19 cellular contexts compared by ENCODE assay signal in genomic region chr5:88113429-88113828, GRCh38.
DNase-seq lines count a peak whose midpoint lies in the region; ATAC-seq and TF ChIP-seq lines count a peak whose summit lies in the region.
"Had no signal": no experiment of that assay in that cellular context is flagged by ENCODE, and none has a peak within 500 bp of the region (broad histone marks: within the 10 kb centered on the region; RNA-seq: fewer than 3 reads in every experiment).

No MANE protein-coding gene starts in this region.

- H3K9me3 ChIP-seq in mammary epithelial cell (replicated peaks; ENCODE audit: insufficient read depth, low read length), result no peaks in the 10 kb centered on the region
- H3K9me3 ChIP-seq in right lobe of liver, result peaks cover 0 to 2% (median 0%) of the 10 kb centered on the region in 4 donors
- no peaks in the 10 kb centered on the region for H3K9me3 ChIP-seq in spleen
- H3K9me3 ChIP-seq: BE2C; BLaER1 treated with 17β-estradiol and CSF1 and Interleukin-3, amounts not matched to agents 10 nM and 100 nM; HAP-1 had no signal

- DNase-seq in MCF 10A (ENCODE audit: unreplicated experiment) (no peak), mammary epithelial cell (no peak), OCI-M1 (lab: John Stamatoyannopoulos, UW) (peak; percentile 7), left lobe of liver (ENCODE audit: low spot score) (no peak), right lobe of liver (no peak), glomerular visceral epithelial cell (ENCODE audit: extremely low spot score) (no peak), spleen (no peak)
- DNase-seq: AML-193; BE2C; Calu3; CD4-positive, alpha-beta memory T cell; COR-L47; DND-41; GOT3; HFFc6 had no signal

- no peaks in the 10 kb centered on the region for H3K36me3 Mint-ChIP-seq in MCF 10A (ENCODE audit: insufficient read depth, unreplicated experiment)
- H3K36me3 Mint-ChIP-seq: CD4-positive, alpha-beta memory T cell had no signal

- ATAC-seq in left lobe of liver, result peak; percentile 71
- peak in 3 of 4 donors; percentile 40 to 75 (median 52) for ATAC-seq in right lobe of liver
- ATAC-seq in HG02642 (IDR thresholded peaks at IDR 0.05; ENCODE audit: poor library complexity, unreplicated experiment), result no peak

- H3K4me2 ChIP-seq in mammary epithelial cell (ENCODE audit: insufficient read depth, low read depth, low read length), result no peak overlapping the region
- H3K4me2 ChIP-seq: BLaER1 treated with 17β-estradiol and CSF1 and Interleukin-3, amounts not matched to agents 10 nM and 100 nM had no signal

- H3K36me3 ChIP-seq in mammary epithelial cell (ENCODE audit: insufficient read depth, low read length), result no peaks in the 10 kb centered on the region
- no peaks in the 10 kb centered on the region for H3K36me3 ChIP-seq in right lobe of liver
- no peaks in the 10 kb centered on the region for H3K36me3 ChIP-seq in spleen
- H3K36me3 ChIP-seq: BE2C; BLaER1 treated with 17β-estradiol and CSF1 and Interleukin-3, amounts not matched to agents 10 nM and 100 nM; HAP-1 had no signal

- CTCF ChIA-PET in MCF 10A (lab: Yijun Ruan, JAX), result interaction anchor here (0.6 to 0.7 kb wide), 3 partner anchors 60 to 352 kb away, joined by 3 to 5 read pairs (median 3); no protein-coding TSS in a partner anchor
- CTCF ChIA-PET in mammary epithelial cell (lab: Charles Lee; ENCODE audit: low non-redundant PET), result no interaction called here

- H3K4me3 Mint-ChIP-seq in MCF 10A (ENCODE audit: unreplicated experiment), result no peak overlapping the region
- H3K4me3 Mint-ChIP-seq: CD4-positive, alpha-beta memory T cell; HFFc6 had no signal

- H3K9ac ChIP-seq in mammary epithelial cell (ENCODE audit: insufficient read depth, low read length), result no peak overlapping the region
- H3K9ac ChIP-seq: BLaER1 treated with 17β-estradiol and CSF1 and Interleukin-3, amounts not matched to agents 10 nM and 100 nM had no signal

- WGBS in mammary epithelial cell (ENCODE audit: low coverage, missing lambda C conversion rate), result 71% methylated on average over 1 of the region's 1 CpG
- WGBS in right lobe of liver (ENCODE audit: insufficient coverage, low coverage, low lambda C conversion rate, missing lambda C conversion rate), result 35% methylated on average over 1 of the region's 1 CpG
- WGBS in spleen, 5 donors, result 64 to 87% (median 73%) methylated on average over 1 of the region's 1 CpG

- no peaks in the 10 kb centered on the region for H4K20me1 ChIP-seq in mammary epithelial cell (ENCODE audit: insufficient read depth, low read length)
- H4K20me1 ChIP-seq: BLaER1 treated with 17β-estradiol and CSF1 and Interleukin-3, amounts not matched to agents 10 nM and 100 nM had no signal

- peaks cover 10% of the 10 kb centered on the region for H3K4me1 Mint-ChIP-seq in MCF 10A (ENCODE audit: insufficient read depth, unreplicated experiment)
- H3K4me1 Mint-ChIP-seq: CD4-positive, alpha-beta memory T cell had no signal

- POLR2A ChIA-PET in MCF 10A (lab: Yijun Ruan, JAX), result no interaction called here

- H3K27ac ChIP-seq in mammary epithelial cell (ENCODE audit: insufficient read depth, low read depth, low read length), result no peak overlapping the region
- H3K27ac ChIP-seq in right lobe of liver, result no peak overlapping the region
- H3K27ac ChIP-seq in spleen, result no peak overlapping the region
- H3K27ac ChIP-seq: 22Rv1; BLaER1 treated with 17β-estradiol and CSF1 and Interleukin-3, amounts not matched to agents 10 nM and 100 nM had no signal

- no peak overlapping the region for H3K27ac Mint-ChIP-seq in MCF 10A (ENCODE audit: low read depth, unreplicated experiment)
- H3K27ac Mint-ChIP-seq: CD4-positive, alpha-beta memory T cell; HFFc6 had no signal

- H3K4me3 ChIP-seq in mammary epithelial cell (replicated peaks in 1 of 3; ENCODE audit: insufficient read depth in 1 of 3, low read depth in 2 of 3, low read length in 3 of 3) (no peak overlapping the region), right lobe of liver (no peak overlapping the region), spleen (no peak overlapping the region)
- H3K4me3 ChIP-seq: BLaER1 treated with 17β-estradiol and CSF1 and Interleukin-3, amounts not matched to agents 10 nM and 100 nM; HAP-1 had no signal

- TF ChIP-seq POLR2A in right lobe of liver (IDR thresholded peaks at IDR 0.05) (no peak), spleen (IDR thresholded peaks at IDR 0.05) (no peak)

- H3K4me1 ChIP-seq in mammary epithelial cell (ENCODE audit: insufficient read depth, low read length) (no peaks in the 10 kb centered on the region), right lobe of liver (peaks cover 0 to 11% (median 0%) of the 10 kb centered on the region in 4 donors), spleen (no peaks in the 10 kb centered on the region)
- H3K4me1 ChIP-seq: BE2C, HAP-1 had no signal

- dilution Hi-C loops in mammary epithelial cell (cut with HindIII; ENCODE audit: low sequenced_read_pairs), result no loop called here

- H3K27me3 Mint-ChIP-seq in MCF 10A (ENCODE audit: insufficient read depth, unreplicated experiment), result peaks cover 12% of the 10 kb centered on the region

- no peak overlapping the region for H2AFZ ChIP-seq in mammary epithelial cell (ENCODE audit: low read depth, low read length)

- no peaks in the 10 kb centered on the region for H3K79me2 ChIP-seq in mammary epithelial cell (ENCODE audit: insufficient read depth, low read length)

- no peaks in the 10 kb centered on the region for H3K9me3 Mint-ChIP-seq in MCF 10A (ENCODE audit: unreplicated experiment)
- H3K9me3 Mint-ChIP-seq: CD4-positive, alpha-beta memory T cell; HFFc6 had no signal

- in situ Hi-C loops in mammary epithelial cell (cut with MboI; ENCODE audit: low sequenced_read_pairs in 2 of 2), result no loop called here

- peak; percentile 6 for TF ChIP-seq CTCF in MCF 10A (IDR thresholded peaks at IDR 0.05; ENCODE audit: unreplicated experiment)
- no peak for TF ChIP-seq CTCF in mammary epithelial cell (conservative IDR thresholded peaks at IDR 0.05 in 1 of 2, IDR thresholded peaks at IDR 0.05 in 1 of 2; ENCODE audit: extremely low read depth in 1 of 2, insufficient read depth in 1 of 2, low read depth in 1 of 2, low read length in 2 of 2)
- peak in 3 of 4 donors; percentile 5 to 22 (median 6) for TF ChIP-seq CTCF in right lobe of liver (IDR thresholded peaks at IDR 0.05)
- no peak for TF ChIP-seq CTCF in spleen (IDR thresholded peaks at IDR 0.05 in 8 of 11, conservative IDR thresholded peaks at IDR 0.05 in 3 of 11)

- intact Hi-C loops in MCF 10A (cut with micrococcal nuclease) (no loop called here), mammary epithelial cell (cut with micrococcal nuclease) (no loop called here), right lobe of liver (cut with DNase I) (no loop called here), spleen (cut with DNase I; ENCODE audit: low total_unique reads) (no loop called here)

- peaks cover 3% of the 10 kb centered on the region for H3K27me3 ChIP-seq in mammary epithelial cell (ENCODE audit: insufficient read depth, low read length)
- H3K27me3 ChIP-seq in right lobe of liver, result no peaks in the 10 kb centered on the region
- no peaks in the 10 kb centered on the region for H3K27me3 ChIP-seq in spleen (replicated peaks in 1 of 7)
- H3K27me3 ChIP-seq: BE2C; BLaER1 treated with 17β-estradiol and CSF1 and Interleukin-3, amounts not matched to agents 10 nM and 100 nM had no signal

- no TSS peak for BruUV-seq in MCF 10A (replicated peaks; lab: Mats Ljungman, UMichigan)
- BruUV-seq in mammary epithelial cell (replicated peaks; lab: Mats Ljungman, UMichigan), result no TSS peak

Comparison
In these comparisons a context has a peak if more than half of its experiments do, and no peak if none do; other contexts are left out.
1. CTCF ChIP-seq: peak in MCF 10A (single experiment) and right lobe of liver (3 of 4); none in mammary epithelial cell (0 of 2) and spleen (0 of 11).